1 cellular context compared by ENCODE assay signal in genomic region chr16:87376660-87377059, GRCh38.
TF ChIP-seq lines count a peak whose summit lies in the region.

No MANE protein-coding gene starts in this region.

TF ChIP-seq in GM23338, 12 proteins besides CTCF, POLR2A, EP300 and RAD21 (continued from another document):
- no peak for TF ChIP-seq ZNF462 (CRISPR knock-in tag; IDR thresholded peaks at IDR 0.05)
- TF ChIP-seq STAT1 (IDR thresholded peaks at IDR 0.05; ENCODE audit: unreplicated experiment) = no peak
TF ChIP-seq in GM23338: peak in this region for 0.
